ENCODE assay signal across 1 cellular context in the genomic region with DNA sequence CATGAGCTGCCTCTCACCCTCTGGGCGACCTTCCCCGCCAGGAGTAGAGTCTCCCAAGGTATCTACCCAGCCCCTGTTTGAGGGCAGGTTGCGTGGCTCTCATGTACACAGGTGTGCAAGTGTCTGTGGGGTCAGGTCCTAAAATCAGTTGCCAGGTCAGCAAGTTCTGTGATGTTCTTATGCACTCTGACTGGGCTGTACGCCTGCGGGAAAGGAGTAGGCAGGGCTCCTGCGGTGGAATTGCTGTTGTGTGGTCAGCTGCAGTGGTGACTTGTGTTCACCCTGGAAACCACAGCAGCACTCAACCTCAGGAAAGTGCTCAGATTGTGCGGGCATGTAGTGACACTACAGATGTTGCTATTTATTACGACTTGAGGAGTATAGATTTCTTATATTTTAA.
TF ChIP-seq lines count a peak whose summit lies in the region.

No MANE protein-coding gene starts in this region.

TF ChIP-seq in H1, 55 proteins besides CTCF, POLR2A, EP300 and RAD21:
- TF ChIP-seq BRCA1 (IDR thresholded peaks at IDR 0.05; ENCODE audit: low read depth, low read length): no peak
- TF ChIP-seq CHD1 (IDR thresholded peaks at IDR 0.05; ENCODE audit: low read depth, low read length): no peak
- TF ChIP-seq BCL11A (IDR thresholded peaks at IDR 0.05; ENCODE audit: low read depth in 2 of 2, low read length in 2 of 2): no peak
- no peak for TF ChIP-seq EGR1 (IDR thresholded peaks at IDR 0.05; ENCODE audit: borderline replicate concordance, low read depth, low read length)
- TF ChIP-seq TCF12 (IDR thresholded peaks at IDR 0.05; ENCODE audit: low read depth, low read length): no peak
- TF ChIP-seq YY1 (IDR thresholded peaks at IDR 0.05; ENCODE audit: low read depth, low read length): no peak
TF ChIP-seq in H1: peak in this region for 0.
